Comparison of ENCODE assay signal across 17 cellular contexts in genomic region chr1:167794043-167794442, GRCh38.
DNase-seq lines count a peak whose midpoint lies in the region; ATAC-seq, FAIRE-seq and TF ChIP-seq lines count a peak whose summit lies in the region.
"Had no signal": no experiment of that assay in that cellular context is flagged by ENCODE, and none has a peak within 500 bp of the region (broad histone marks: within the 10 kb centered on the region; RNA-seq: fewer than 3 reads in every experiment).

No MANE protein-coding gene starts in this region.

- H3K4me3 Mint-ChIP-seq in activated CD4-positive, alpha-beta memory T cell treated with anti-CD3 and anti-CD28 coated beads for 36 hours = no peak overlapping the region

- H3K4me2 ChIP-seq in IMR-90 (ENCODE audit: low read depth, low read length) = no peak overlapping the region
- no peak overlapping the region for H3K4me2 ChIP-seq in mesenchymal stem cell (ENCODE audit: low read length, poor library complexity, severe bottlenecking)

- in situ Hi-C loops in IMR-90 (cut with MboI; ENCODE audit: low sequenced_read_pairs) = no loop called here

- H3K23ac ChIP-seq in IMR-90 (ENCODE audit: low read depth, low read length) = peak overlapping the region; percentile 29; the same call in 1 of the 2 replicates
- no peak overlapping the region for H3K23ac ChIP-seq in mesenchymal stem cell (ENCODE audit: low read length in 2 of 2)

- H3K18ac ChIP-seq in IMR-90 (ENCODE audit: low read depth, low read length) (peak overlapping the region; percentile 28; the same call in 1 of the 2 replicates), mesenchymal stem cell (ENCODE audit: low read depth in 1 of 2, low read length in 2 of 2) (no peak overlapping the region)

- dilution Hi-C loops in IMR-90 (cut with HindIII; ENCODE audit: low sequenced_read_pairs, unreplicated experiment) = no loop called here

- no peaks in the 10 kb centered on the region for H3K9me3 Mint-ChIP-seq in activated CD4-positive, alpha-beta memory T cell treated with anti-CD3 and anti-CD28 coated beads for 36 hours

- H3K4ac ChIP-seq in IMR-90 (ENCODE audit: low read depth, low read length) = peak overlapping the region; percentile 11; the same call in 1 of the 2 replicates
- H3K4ac ChIP-seq in mesenchymal stem cell (ENCODE audit: low read depth in 1 of 2, low read length in 2 of 2) = no peak overlapping the region

- TF ChIP-seq RAD21 in IMR-90 (IDR thresholded peaks at IDR 0.05; ENCODE audit: low read length) = no peak

- H3K4me3 ChIP-seq in IMR-90 (ENCODE audit: insufficient read depth, low read depth, low read length) (no peak overlapping the region), bronchial epithelial cell (ENCODE audit: low read depth, low read length) (no peak overlapping the region), mesenchymal stem cell (ENCODE audit: insufficient read depth in 1 of 2, low read depth in 1 of 2, low read length in 2 of 2) (no peak overlapping the region)
- H3K4me3 ChIP-seq: GM12878 had no signal

- peak; percentile 24 for DNase-seq in ELR (ENCODE audit: low read depth)
- DNase-seq in IMR-90 = no peak
- peak; percentile 58 for DNase-seq in bronchial epithelial cell (ENCODE audit: low read depth)
- DNase-seq in mesenchymal stem cell = no peak
- DNase-seq in 8988T = no peak
- no peak for DNase-seq in activated CD4-positive, alpha-beta memory T cell treated with anti-CD3 and anti-CD28 coated beads for 36 hours
- DNase-seq: DMS153, GOT3, KBM-7, NCI-H1105 treated with DMSO at 0.1 percent for 48 hours, NCI-H1694, NCI-H2081 treated with DMSO at 0.1 percent for 48 hours, NCI-H510A, NCI-H774, RPMI8226 had no signal

- CTCF ChIA-PET in IMR-90 (lab: Yijun Ruan, JAX) = no interaction called here
- CTCF ChIA-PET in activated CD4-positive, alpha-beta memory T cell treated with anti-CD3 and anti-CD28 coated beads for 36 hours (lab: Charles Lee) = no interaction called here

- no peak for ATAC-seq in IMR-90 (ENCODE audit: low read depth)
- no peak for ATAC-seq in esophagus mucosa
- ATAC-seq: GM12878 had no signal

- H2BK5ac ChIP-seq in IMR-90 (ENCODE audit: low read depth, low read length, poor library complexity, severe bottlenecking) (peak overlapping the region; percentile 22), mesenchymal stem cell (ENCODE audit: low read depth, low read length, poor library complexity, severe bottlenecking) (no peak overlapping the region)

- H2AK5ac ChIP-seq in IMR-90 (ENCODE audit: low read depth, low read length) = peak overlapping the region; percentile 56; the same call in 1 of the 2 replicates
- H2AK5ac ChIP-seq in mesenchymal stem cell (ENCODE audit: low read length, severe bottlenecking) = peak overlapping the region; percentile 62

- H2BK15ac ChIP-seq in IMR-90 (ENCODE audit: low read depth, low read length) (peak overlapping the region; percentile 58; the same call in 1 of the 3 replicates), mesenchymal stem cell (ENCODE audit: low read depth, poor library complexity, severe bottlenecking) (no peak overlapping the region)

- no peak overlapping the region for H3K27ac ChIP-seq in IMR-90 (ENCODE audit: insufficient read depth, low read length)
- peak overlapping the region; percentile 10 for H3K27ac ChIP-seq in mesenchymal stem cell (ENCODE audit: low read length, poor library complexity, severe bottlenecking)

- no peak overlapping the region for H4K5ac ChIP-seq in IMR-90 (ENCODE audit: low read depth, low read length)

- H3K14ac ChIP-seq in IMR-90 (replicated peaks; ENCODE audit: low read depth, low read length) (0 out of 2 replicates have a peak overlapping the region, but pooled peaks have one; percentile 11), mesenchymal stem cell (ENCODE audit: low read length in 2 of 2) (no peak overlapping the region)

- H4K8ac ChIP-seq in IMR-90 (ENCODE audit: low read depth in 2 of 2, low read length in 2 of 2) (peak overlapping the region in 1 of 2 experiments; percentile 23; a peak in 1 of 4 replicates), mesenchymal stem cell (ENCODE audit: low read length) (no peak overlapping the region)

- H3K9me3 ChIP-seq in IMR-90 (ENCODE audit: control insufficient read depth, insufficient read depth, low read length) (no peaks in the 10 kb centered on the region), mesenchymal stem cell (ENCODE audit: control insufficient read depth, low read length) (no peaks in the 10 kb centered on the region)

- H3K27me3 Mint-ChIP-seq in activated CD4-positive, alpha-beta memory T cell treated with anti-CD3 and anti-CD28 coated beads for 36 hours = no peaks in the 10 kb centered on the region

- H2BK20ac ChIP-seq in IMR-90 (ENCODE audit: low read depth, low read length) = 0 out of 2 replicates have a peak overlapping the region, but pooled peaks have one; percentile 40

- H3K4me1 ChIP-seq in IMR-90 (ENCODE audit: control insufficient read depth, insufficient read depth, low read length) = peaks cover 22% of the 10 kb centered on the region
- H3K4me1 ChIP-seq in mesenchymal stem cell (ENCODE audit: control insufficient read depth, insufficient read depth, low read depth, low read length) = peaks cover 21% of the 10 kb centered on the region

- H3K36me3 ChIP-seq in IMR-90 (ENCODE audit: control insufficient read depth, insufficient read depth, low read length) (peaks cover 17% of the 10 kb centered on the region), bronchial epithelial cell (ENCODE audit: control insufficient read depth, insufficient read depth, low read length) (no peaks in the 10 kb centered on the region), mesenchymal stem cell (ENCODE audit: control insufficient read depth in 1 of 2, insufficient read depth in 2 of 2, low read depth in 1 of 2, low read length in 2 of 2) (peaks cover 9 to 23% of the 10 kb centered on the region in 2 experiments)

- H2BK12ac ChIP-seq in mesenchymal stem cell (ENCODE audit: low read length in 2 of 2) = no peak overlapping the region

- H3K56ac ChIP-seq in IMR-90 (ENCODE audit: extremely low read depth, insufficient read depth, low read length) = peak overlapping the region; percentile 21; the same call in 1 of the 2 replicates

- no peak for TF ChIP-seq POLR2A in IMR-90 (IDR thresholded peaks at IDR 0.05; ENCODE audit: low read depth, low read length)

- peaks cover 5% of the 10 kb centered on the region for H3K36me3 Mint-ChIP-seq in activated CD4-positive, alpha-beta memory T cell treated with anti-CD3 and anti-CD28 coated beads for 36 hours

- H3K27me3 ChIP-seq in IMR-90 (ENCODE audit: control insufficient read depth, insufficient read depth, low read length) = no peaks in the 10 kb centered on the region
- no peaks in the 10 kb centered on the region for H3K27me3 ChIP-seq in bronchial epithelial cell (ENCODE audit: control insufficient read depth, insufficient read depth, low read length)
- H3K27me3 ChIP-seq in mesenchymal stem cell (ENCODE audit: control insufficient read depth in 1 of 2, insufficient read depth in 1 of 2, low read length in 2 of 2) = no peaks in the 10 kb centered on the region

- H3K27ac Mint-ChIP-seq in activated CD4-positive, alpha-beta memory T cell treated with anti-CD3 and anti-CD28 coated beads for 36 hours = no peak overlapping the region

- TF ChIP-seq CTCF in IMR-90 (conservative IDR thresholded peaks at IDR 0.05; ENCODE audit: low read depth, low read length) (no peak), bronchial epithelial cell (IDR thresholded peaks at IDR 0.05; ENCODE audit: insufficient read depth, low read length, severe bottlenecking) (no peak)

- no TSS peak for BruUV-seq in IMR-90 (replicated peaks; lab: Mats Ljungman, UMichigan)

- WGBS in IMR-90 (ENCODE audit: extremely low coverage in 2 of 2, insufficient read length in 1 of 2), 2 experiments = no CpG with 5 or more reads among the region's 1 CpG
- WGBS in mesenchymal stem cell = 100% methylated on average over 1 of the region's 1 CpG

- no peak for FAIRE-seq in bronchial epithelial cell (lab: Jason Lieb, UNC)
- FAIRE-seq: GM12878 had no signal

- intact Hi-C loops in IMR-90 (cut with micrococcal nuclease) = loop anchor here (5.0 kb wide), 1 partner anchor 288 kb away; no protein-coding TSS in a partner anchor
- intact Hi-C loops in activated CD4-positive, alpha-beta memory T cell treated with anti-CD3 and anti-CD28 coated beads for 36 hours (cut with micrococcal nuclease) = no loop called here

- H3K79me1 ChIP-seq in IMR-90 (ENCODE audit: low read depth in 1 of 2, low read length in 2 of 2) (peaks cover 0 to 45% of the 10 kb centered on the region in 2 experiments; a peak in 2 of 4 replicates), mesenchymal stem cell (replicated peaks; ENCODE audit: low read length, poor library complexity, severe bottlenecking) (peaks cover 7% of the 10 kb centered on the region)

- peaks cover 10% of the 10 kb centered on the region for H4K20me1 ChIP-seq in IMR-90 (ENCODE audit: insufficient read depth, low read length)

- peaks cover 21% of the 10 kb centered on the region for H3K9me1 ChIP-seq in IMR-90 (ENCODE audit: insufficient read depth, low read length)

- H2AFZ ChIP-seq in IMR-90 (replicated peaks; ENCODE audit: low read length, poor library complexity) = no peak overlapping the region
- H2AFZ ChIP-seq in mesenchymal stem cell (ENCODE audit: low read depth, low read length) = no peak overlapping the region

- H2AK9ac ChIP-seq in IMR-90 (replicated peaks; ENCODE audit: low read depth, low read length, poor library complexity) = peak overlapping the region; percentile 1

- H4K91ac ChIP-seq in IMR-90 (ENCODE audit: insufficient read depth, low read depth, low read length) (no peak overlapping the region; the same call in 1 of the 2 replicates), mesenchymal stem cell (ENCODE audit: low read length) (no peak overlapping the region)

- peaks cover 13% of the 10 kb centered on the region for H3K4me1 Mint-ChIP-seq in activated CD4-positive, alpha-beta memory T cell treated with anti-CD3 and anti-CD28 coated beads for 36 hours (ENCODE audit: low read depth)

- H3K9ac ChIP-seq in IMR-90 (ENCODE audit: low read depth, low read length) = no peak overlapping the region
- H3K9ac ChIP-seq in mesenchymal stem cell (ENCODE audit: low read length) = no peak overlapping the region

- H2BK120ac ChIP-seq in IMR-90 (ENCODE audit: low read depth, low read length) (0 out of 2 replicates have a peak overlapping the region, but pooled peaks have one; percentile 33), mesenchymal stem cell (ENCODE audit: low read depth, low read length) (no peak overlapping the region)

- POLR2A ChIA-PET in IMR-90 (lab: Charles Lee; ENCODE audit: unreplicated experiment) = no interaction called here
- POLR2A ChIA-PET in activated CD4-positive, alpha-beta memory T cell treated with anti-CD3 and anti-CD28 coated beads for 36 hours (lab: Charles Lee) = no interaction called here

TF ChIP-seq in IMR-90, 13 proteins besides CTCF, POLR2A, EP300 and RAD21 (continues in another document):
- TF ChIP-seq CEBPB (IDR thresholded peaks at IDR 0.05; ENCODE audit: low read depth, low read length) = no peak
- no peak for TF ChIP-seq BHLHE40 (IDR thresholded peaks at IDR 0.05; ENCODE audit: low read depth, low read length)

Comparison
In these comparisons a context has a peak if more than half of its experiments do, and no peak if none do; other contexts are left out.
1. DNase-seq: peak in ELR (single experiment) and bronchial epithelial cell (single experiment); none in IMR-90 (single experiment), mesenchymal stem cell (single experiment), 8988T (single experiment) and activated CD4-positive, alpha-beta memory T cell treated with anti-CD3 and anti-CD28 coated beads for 36 hours (single experiment).